1 cellular context compared by ENCODE assay signal in genomic region chr12:28190321-28191017, GRCh38.
A peak's percentile ranks its signal among the peaks of the same experiment; 100 is the strongest.
TF ChIP-seq lines count a peak whose summit lies in the region.

TSS of gene CCDC91 (plus strand) at chr12:28190456. CDS start at chr12:28257216, 66,760 bp downstream.

TF ChIP-seq in HepG2, 621 proteins besides CTCF, POLR2A, EP300 and RAD21 (continued from another document and continues in another):
- TF ChIP-seq NFAT5 (CRISPR knock-in tag; IDR thresholded peaks at IDR 0.05), result peak; percentile 89
- TF ChIP-seq ZNF800 (CRISPR knock-in tag; IDR thresholded peaks at IDR 0.05), result no peak; the same call in 1 of the 2 replicates
- TF ChIP-seq E2F5 (CRISPR knock-in tag; conservative IDR thresholded peaks at IDR 0.05), result no peak
- no peak for TF ChIP-seq ZNF530 (CRISPR knock-in tag; IDR thresholded peaks at IDR 0.05; ENCODE audit: low read depth)
- peak; percentile 74 for TF ChIP-seq ZNF407 (CRISPR knock-in tag; IDR thresholded peaks at IDR 0.05; ENCODE audit: not compliant biosample characterization)
- 0 out of 2 replicates have a peak, but pooled peaks have one; percentile 63 for TF ChIP-seq ZBTB3 (CRISPR knock-in tag; IDR thresholded peaks at IDR 0.05; ENCODE audit: borderline replicate concordance, low read depth)
- TF ChIP-seq ZNF776 (CRISPR knock-in tag; IDR thresholded peaks at IDR 0.05), result no peak; the same call in 1 of the 2 replicates
- no peak; the same call in 1 of the 2 replicates for TF ChIP-seq NFYC (CRISPR knock-in tag; IDR thresholded peaks at IDR 0.05)
- TF ChIP-seq, protein P1, sequence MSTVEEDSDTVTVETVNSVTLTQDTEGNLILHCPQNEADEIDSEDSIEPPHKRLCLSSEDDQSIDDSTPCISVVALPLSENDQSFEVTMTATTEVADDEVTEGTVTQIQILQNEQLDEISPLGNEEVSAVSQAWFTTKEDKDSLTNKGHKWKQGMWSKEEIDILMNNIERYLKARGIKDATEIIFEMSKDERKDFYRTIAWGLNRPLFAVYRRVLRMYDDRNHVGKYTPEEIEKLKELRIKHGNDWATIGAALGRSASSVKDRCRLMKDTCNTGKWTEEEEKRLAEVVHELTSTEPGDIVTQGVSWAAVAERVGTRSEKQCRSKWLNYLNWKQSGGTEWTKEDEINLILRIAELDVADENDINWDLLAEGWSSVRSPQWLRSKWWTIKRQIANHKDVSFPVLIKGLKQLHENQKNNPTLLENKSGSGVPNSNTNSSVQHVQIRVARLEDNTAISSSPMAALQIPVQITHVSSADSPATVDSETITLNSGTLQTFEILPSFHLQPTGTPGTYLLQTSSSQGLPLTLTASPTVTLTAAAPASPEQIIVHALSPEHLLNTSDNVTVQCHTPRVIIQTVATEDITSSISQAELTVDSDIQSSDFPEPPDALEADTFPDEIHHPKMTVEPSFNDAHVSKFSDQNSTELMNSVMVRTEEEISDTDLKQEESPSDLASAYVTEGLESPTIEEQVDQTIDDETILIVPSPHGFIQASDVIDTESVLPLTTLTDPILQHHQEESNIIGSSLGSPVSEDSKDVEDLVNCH (CRISPR knock-in tag; IDR thresholded peaks at IDR 0.05), result 0 out of 2 replicates have a peak, but pooled peaks have one; percentile 59
- no peak for TF ChIP-seq TCF12 (IDR thresholded peaks at IDR 0.05)
- no peak for TF ChIP-seq TCF12 (CRISPR knock-in tag; IDR thresholded peaks at IDR 0.05)
- no peak for TF ChIP-seq ZNF207 (IDR thresholded peaks at IDR 0.05; ENCODE audit: borderline replicate concordance)
- TF ChIP-seq, protein P2, sequence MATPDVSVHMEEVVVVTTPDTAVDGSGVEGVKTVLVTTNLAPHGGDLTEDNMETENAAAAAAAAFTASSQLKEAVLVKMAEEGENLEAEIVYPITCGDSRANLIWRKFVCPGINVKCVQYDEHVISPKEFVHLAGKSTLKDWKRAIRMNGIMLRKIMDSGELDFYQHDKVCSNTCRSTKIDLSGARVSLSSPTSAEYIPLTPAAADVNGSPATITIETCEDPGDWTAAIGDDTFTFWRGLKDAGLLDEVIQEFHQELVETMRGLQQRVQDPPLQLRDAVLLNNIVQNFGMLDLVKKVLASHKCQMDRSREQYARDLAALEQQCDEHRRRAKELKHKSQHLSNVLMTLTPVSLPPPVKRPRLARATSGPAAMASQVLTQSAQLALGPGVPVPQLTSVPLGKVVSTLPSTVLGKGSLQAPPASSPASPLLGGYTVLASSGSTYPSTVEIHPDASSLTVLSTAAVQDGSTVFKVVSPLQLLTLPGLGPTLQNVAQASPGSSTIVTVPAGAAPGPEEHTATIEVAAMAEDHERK (CRISPR knock-in tag; IDR thresholded peaks at IDR 0.05; ENCODE audit: low read depth), result no peak
- TF ChIP-seq ZNF788 (CRISPR knock-in tag; IDR thresholded peaks at IDR 0.05; ENCODE audit: borderline replicate concordance), result peak; percentile 92
- TF ChIP-seq GLMP (CRISPR knock-in tag; IDR thresholded peaks at IDR 0.05; ENCODE audit: borderline replicate concordance), result no peak
- peak; percentile 75; the same call in 1 of the 2 replicates for TF ChIP-seq ZFAT (CRISPR knock-in tag; conservative IDR thresholded peaks at IDR 0.05)
- peak; percentile 73; the same call in 1 of the 2 replicates for TF ChIP-seq ZFP37 (CRISPR knock-in tag; IDR thresholded peaks at IDR 0.05; ENCODE audit: borderline replicate concordance)
- TF ChIP-seq ATM (IDR thresholded peaks at IDR 0.05; ENCODE audit: borderline replicate concordance), result no peak
- TF ChIP-seq ZNF317 (CRISPR knock-in tag; IDR thresholded peaks at IDR 0.05), result no peak; the same call in 1 of the 2 replicates
- no peak for TF ChIP-seq CAMTA2 (CRISPR knock-in tag; IDR thresholded peaks at IDR 0.05; ENCODE audit: borderline replicate concordance)
- no peak for TF ChIP-seq KDM3A (CRISPR knock-in tag; IDR thresholded peaks at IDR 0.05; ENCODE audit: low read depth)
- peak; percentile 83 for TF ChIP-seq ZBTB7A (CRISPR knock-in tag; IDR thresholded peaks at IDR 0.05)
- TF ChIP-seq, protein P3, sequence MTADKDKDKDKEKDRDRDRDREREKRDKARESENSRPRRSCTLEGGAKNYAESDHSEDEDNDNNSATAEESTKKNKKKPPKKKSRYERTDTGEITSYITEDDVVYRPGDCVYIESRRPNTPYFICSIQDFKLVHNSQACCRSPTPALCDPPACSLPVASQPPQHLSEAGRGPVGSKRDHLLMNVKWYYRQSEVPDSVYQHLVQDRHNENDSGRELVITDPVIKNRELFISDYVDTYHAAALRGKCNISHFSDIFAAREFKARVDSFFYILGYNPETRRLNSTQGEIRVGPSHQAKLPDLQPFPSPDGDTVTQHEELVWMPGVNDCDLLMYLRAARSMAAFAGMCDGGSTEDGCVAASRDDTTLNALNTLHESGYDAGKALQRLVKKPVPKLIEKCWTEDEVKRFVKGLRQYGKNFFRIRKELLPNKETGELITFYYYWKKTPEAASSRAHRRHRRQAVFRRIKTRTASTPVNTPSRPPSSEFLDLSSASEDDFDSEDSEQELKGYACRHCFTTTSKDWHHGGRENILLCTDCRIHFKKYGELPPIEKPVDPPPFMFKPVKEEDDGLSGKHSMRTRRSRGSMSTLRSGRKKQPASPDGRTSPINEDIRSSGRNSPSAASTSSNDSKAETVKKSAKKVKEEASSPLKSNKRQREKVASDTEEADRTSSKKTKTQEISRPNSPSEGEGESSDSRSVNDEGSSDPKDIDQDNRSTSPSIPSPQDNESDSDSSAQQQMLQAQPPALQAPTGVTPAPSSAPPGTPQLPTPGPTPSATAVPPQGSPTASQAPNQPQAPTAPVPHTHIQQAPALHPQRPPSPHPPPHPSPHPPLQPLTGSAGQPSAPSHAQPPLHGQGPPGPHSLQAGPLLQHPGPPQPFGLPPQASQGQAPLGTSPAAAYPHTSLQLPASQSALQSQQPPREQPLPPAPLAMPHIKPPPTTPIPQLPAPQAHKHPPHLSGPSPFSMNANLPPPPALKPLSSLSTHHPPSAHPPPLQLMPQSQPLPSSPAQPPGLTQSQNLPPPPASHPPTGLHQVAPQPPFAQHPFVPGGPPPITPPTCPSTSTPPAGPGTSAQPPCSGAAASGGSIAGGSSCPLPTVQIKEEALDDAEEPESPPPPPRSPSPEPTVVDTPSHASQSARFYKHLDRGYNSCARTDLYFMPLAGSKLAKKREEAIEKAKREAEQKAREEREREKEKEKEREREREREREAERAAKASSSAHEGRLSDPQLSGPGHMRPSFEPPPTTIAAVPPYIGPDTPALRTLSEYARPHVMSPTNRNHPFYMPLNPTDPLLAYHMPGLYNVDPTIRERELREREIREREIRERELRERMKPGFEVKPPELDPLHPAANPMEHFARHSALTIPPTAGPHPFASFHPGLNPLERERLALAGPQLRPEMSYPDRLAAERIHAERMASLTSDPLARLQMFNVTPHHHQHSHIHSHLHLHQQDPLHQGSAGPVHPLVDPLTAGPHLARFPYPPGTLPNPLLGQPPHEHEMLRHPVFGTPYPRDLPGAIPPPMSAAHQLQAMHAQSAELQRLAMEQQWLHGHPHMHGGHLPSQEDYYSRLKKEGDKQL (CRISPR knock-in tag; IDR thresholded peaks at IDR 0.05; ENCODE audit: low read depth), result no peak
